26 cellular contexts compared by ENCODE assay signal in genomic region chr3:60812544-60812943, GRCh38.
DNase-seq lines count a peak whose midpoint lies in the region; ATAC-seq and TF ChIP-seq lines count a peak whose summit lies in the region.
"Had no signal": no experiment of that assay in that cellular context is flagged by ENCODE, and none has a peak within 500 bp of the region (broad histone marks: within the 10 kb centered on the region; RNA-seq: fewer than 3 reads in every experiment).

No MANE protein-coding gene starts in this region.

- H3K27me3 ChIP-seq in OCI-LY3 (ENCODE audit: low read depth, low read length) = no peaks in the 10 kb centered on the region
- H3K27me3 ChIP-seq: adrenal gland, breast epithelium, left lung, pancreas, right lobe of liver, SJSA1, tibial nerve had no signal

- H2AFZ ChIP-seq in OCI-LY3 (ENCODE audit: low read depth, low read length) = no peak overlapping the region

- no peak overlapping the region for H3K27ac ChIP-seq in OCI-LY3 (ENCODE audit: low read length)
- H3K27ac ChIP-seq: adrenal gland, breast epithelium, KMS-11, left lung, pancreas, right lobe of liver, SJSA1, tibial nerve had no signal

- no peak overlapping the region for H3K4me3 ChIP-seq in OCI-LY3 (ENCODE audit: low read length)
- H3K4me3 ChIP-seq: adrenal gland, breast epithelium, HAP-1, left lung, pancreas, right lobe of liver, SJSA1, tibial nerve had no signal

- H3K4me1 ChIP-seq in OCI-LY3 (ENCODE audit: low read length) = peaks cover 9% of the 10 kb centered on the region
- H3K4me1 ChIP-seq: adrenal gland, breast epithelium, left lung, pancreas, SJSA1, tibial nerve had no signal

- no peaks in the 10 kb centered on the region for H3K9me3 ChIP-seq in OCI-LY3 (ENCODE audit: insufficient read depth, low read length)
- H3K9me3 ChIP-seq: breast epithelium, HAP-1, pancreas, right lobe of liver, SJSA1 had no signal

- no peaks in the 10 kb centered on the region for H3K36me3 ChIP-seq in OCI-LY3 (replicated peaks; ENCODE audit: low read depth, low read length)
- H3K36me3 ChIP-seq: adrenal gland, breast epithelium, HAP-1, left lung, pancreas, right lobe of liver, SJSA1, tibial nerve had no signal

- peak overlapping the region; percentile 20; the same call in 1 of the 2 replicates for H3K4me2 ChIP-seq in OCI-LY3 (ENCODE audit: low read length)
- H3K4me2 ChIP-seq: KMS-11 had no signal

- ATAC-seq in GM18861 (IDR thresholded peaks at IDR 0.05; ENCODE audit: unreplicated experiment) (peak; percentile 67), HG02678 (IDR thresholded peaks at IDR 0.05; ENCODE audit: unreplicated experiment) (peak; percentile 55), GM18502 (IDR thresholded peaks at IDR 0.05; ENCODE audit: poor library complexity, unreplicated experiment) (no peak), HG03354 (IDR thresholded peaks at IDR 0.05; ENCODE audit: poor library complexity, severe bottlenecking, unreplicated experiment) (no peak), GM21360 (IDR thresholded peaks at IDR 0.05; ENCODE audit: unreplicated experiment) (no peak)
- ATAC-seq: left lung; natural killer cell treated with Interleukin-12 subunit alpha and Interleukin-12 subunit beta and Interleukin-15 and Interleukin-18, amount 100 ng/mL, for 72 hours; Panc1; pancreas; right lobe of liver had no signal

- DNase-seq in EH (ENCODE audit: low read depth) = peak; percentile 1
- DNase-seq in 8988T = no peak
- DNase-seq: activated CD8-positive, alpha-beta memory T cell treated with anti-CD3 and anti-CD28 coated beads, Interleukin-2, amount 50 U/mL, for 48 hours; activated effector memory CD4-positive, alpha-beta T cell treated with anti-CD3 and anti-CD28 coated beads, Interleukin-2, amount 50 U/mL, for 16 hours; adrenal gland; CD4-positive, alpha-beta memory T cell; cortex of kidney; head of caudate nucleus; left lung; NCI-H187; NCI-H82; pancreas; right lobe of liver had no signal

- no peak for TF ChIP-seq CTCF in OCI-LY3 (IDR thresholded peaks at IDR 0.05; ENCODE audit: low read depth, low read length)

- no peaks in the 10 kb centered on the region for H3K79me2 ChIP-seq in OCI-LY3 (ENCODE audit: low read length)

- H3K9ac ChIP-seq in OCI-LY3 (ENCODE audit: low read length) = no peak overlapping the region
- H3K9ac ChIP-seq: KMS-11 had no signal

- no peaks in the 10 kb centered on the region for H4K20me1 ChIP-seq in OCI-LY3 (ENCODE audit: insufficient read depth, low read length)

Comparison
In these comparisons a context has a peak if more than half of its experiments do, and no peak if none do; other contexts are left out.
1. ATAC-seq: peak in GM18861 (single experiment) and HG02678 (single experiment); none in GM18502 (single experiment), HG03354 (single experiment) and GM21360 (single experiment).